ENCODE assay signal across 17 cellular contexts in the genomic region with DNA sequence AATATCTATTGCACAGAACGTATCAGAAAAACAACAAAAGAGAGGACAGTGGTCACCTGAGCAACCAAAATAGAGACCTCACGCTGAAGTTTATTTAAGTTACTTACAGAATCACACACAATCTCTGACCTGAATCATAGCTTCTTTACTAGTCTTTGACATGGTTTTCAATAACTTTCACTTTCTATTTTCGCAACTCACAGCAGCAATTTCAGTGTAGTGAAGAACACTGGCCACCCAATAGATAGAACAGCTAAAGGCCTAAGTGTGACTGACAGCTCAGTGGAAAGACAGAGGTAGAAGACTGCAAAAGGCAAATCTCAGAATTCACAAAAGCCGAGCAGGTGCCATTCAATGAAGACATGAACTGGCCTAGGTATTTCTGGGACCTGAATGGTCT.
DNase-seq lines count a peak whose midpoint lies in the region; ATAC-seq and TF ChIP-seq lines count a peak whose summit lies in the region.
"Had no signal": no experiment of that assay in that cellular context is flagged by ENCODE, and none has a peak within 500 bp of the region (broad histone marks: within the 10 kb centered on the region; RNA-seq: fewer than 3 reads in every experiment).

No MANE protein-coding gene starts in this region.

- in situ Hi-C loops in GM23248 (cut with MboI), result no loop called here

- H3K9me2 ChIP-seq in GM23248 (ENCODE audit: insufficient read depth) (no peaks in the 10 kb centered on the region), PC-3 (replicated peaks; ENCODE audit: low read length) (no peaks in the 10 kb centered on the region)

- H3K9ac ChIP-seq in GM23248 (no peak overlapping the region), PC-3 (ENCODE audit: low read length) (no peak overlapping the region)

- no peak for TF ChIP-seq POLR2A in uterus (IDR thresholded peaks at IDR 0.05)

- CTCF ChIA-PET in PC-3 (lab: Charles Lee), result no interaction called here
- CTCF ChIA-PET in GM10248 (lab: Yijun Ruan, JAX), result interaction anchor here (2.1 kb wide), 1 partner anchor 1087 kb away, joined by 6 read pairs; no protein-coding TSS in a partner anchor

- no peaks in the 10 kb centered on the region for H3K36me3 ChIP-seq in ACC112 (ENCODE audit: insufficient read depth, low read length)
- H3K36me3 ChIP-seq in GM23248 (ENCODE audit: low read depth), result no peaks in the 10 kb centered on the region
- H3K36me3 ChIP-seq in PC-3 (ENCODE audit: low read depth, low read length), result no peaks in the 10 kb centered on the region
- H3K36me3 ChIP-seq in uterus, result no peaks in the 10 kb centered on the region
- no peaks in the 10 kb centered on the region for H3K36me3 ChIP-seq in left lung
- H3K36me3 ChIP-seq: ascending aorta, pancreas had no signal

- TF ChIP-seq CTCF in PC-3 (conservative IDR thresholded peaks at IDR 0.05; ENCODE audit: low read depth, low read length) (no peak), uterus (IDR thresholded peaks at IDR 0.05) (no peak), left lung (IDR thresholded peaks at IDR 0.05) (no peak), GM10248 (IDR thresholded peaks at IDR 0.05; ENCODE audit: control extremely low read depth, extremely low read depth, low read depth, missing control alignments) (no peak)

- no peak for ATAC-seq in PC-3
- ATAC-seq in left lung, result no peak
- ATAC-seq: foreskin keratinocyte, left ventricle myocardium superior, pancreas had no signal

- POLR2A ChIA-PET in PC-3 (lab: Charles Lee; ENCODE audit: unreplicated experiment) (no interaction called here), GM10248 (lab: Yijun Ruan, JAX) (no interaction called here)

- H3K27me3 ChIP-seq in ACC112 (ENCODE audit: insufficient read depth, low read length) (no peaks in the 10 kb centered on the region), GM23248 (replicated peaks; ENCODE audit: insufficient read depth) (no peaks in the 10 kb centered on the region), PC-3 (ENCODE audit: low read length) (no peaks in the 10 kb centered on the region), uterus (no peaks in the 10 kb centered on the region), left lung (no peaks in the 10 kb centered on the region)
- H3K27me3 ChIP-seq: ascending aorta, foreskin keratinocyte, pancreas had no signal

- H3K4me2 ChIP-seq in GM23248 (ENCODE audit: unreplicated experiment) (no peak overlapping the region), PC-3 (ENCODE audit: low read length) (peak overlapping the region; percentile 38)

- H3K4me3 ChIP-seq in ACC112 (ENCODE audit: low read depth, low read length) (peak overlapping the region; percentile 74), GM23248 (no peak overlapping the region), PC-3 (ENCODE audit: low read length) (no peak overlapping the region), uterus (no peak overlapping the region), left lung (no peak overlapping the region)
- H3K4me3 ChIP-seq: ascending aorta, pancreas had no signal

- WGBS in GM23248 (ENCODE audit: low coverage in 1 of 2, low lambda C conversion rate in 2 of 2, missing lambda C conversion rate in 2 of 2), 2 experiments, result 7 to 12% methylated on average over 4 of the region's 4 CpGs

- H2AFZ ChIP-seq in ACC112 (ENCODE audit: low read length, unreplicated experiment), result peak overlapping the region; percentile 87
- H2AFZ ChIP-seq in GM23248, result peak overlapping the region; percentile 25; the same call in 1 of the 2 replicates
- H2AFZ ChIP-seq in PC-3 (ENCODE audit: low read length), result peak overlapping the region; percentile 50

- DNase-seq in GM23248, result no peak
- no peak for DNase-seq in PC-3
- DNase-seq in iris pigment epithelial cell (ENCODE audit: low read depth), result peak; percentile 39
- no peak for DNase-seq in DMS53 treated with DMSO at 0.1 percent for 48 hours (lab: John Stamatoyannopoulos, UW; ENCODE audit: unreplicated experiment)
- DNase-seq in uterus, result no peak
- DNase-seq in left lung, result no peak
- DNase-seq in GM10248 (ENCODE audit: extremely low spot score), result no peak
- DNase-seq: activated naive CD4-positive, alpha-beta T cell; foreskin keratinocyte; GDM1; HCEC 1CT; left ventricle myocardium superior; NCI-H1694; pancreas; stimulated activated CD4-positive, alpha-beta T cell treated with anti-CD3 and anti-CD28 coated beads, Interleukin-4, amount 100 ng/mL, for 1 hour had no signal

- H4K20me1 ChIP-seq in GM23248 (ENCODE audit: insufficient read depth) (no peaks in the 10 kb centered on the region), PC-3 (ENCODE audit: low read length) (no peaks in the 10 kb centered on the region)

- H3F3A ChIP-seq in GM23248 (ENCODE audit: insufficient read depth) (no peaks in the 10 kb centered on the region), PC-3 (ENCODE audit: low read length, unreplicated experiment) (no peaks in the 10 kb centered on the region)

- H3K9me3 ChIP-seq in GM23248 (ENCODE audit: low read depth), result no peaks in the 10 kb centered on the region
- H3K9me3 ChIP-seq in PC-3 (ENCODE audit: low read length), result no peaks in the 10 kb centered on the region
- no peaks in the 10 kb centered on the region for H3K9me3 ChIP-seq in uterus
- H3K9me3 ChIP-seq in left lung, result no peaks in the 10 kb centered on the region
- H3K9me3 ChIP-seq: ascending aorta, pancreas had no signal

- no TSS peak for BruUV-seq in PC-3 (replicated peaks; lab: Mats Ljungman, UMichigan)

- intact Hi-C loops in PC-3 (cut with micrococcal nuclease) (loop anchor here (5.0 kb wide), 3 partner anchors 483 to 1088 kb away; no protein-coding TSS in a partner anchor), uterus (cut with DNase I; ENCODE audit: low total_unique reads) (no loop called here), left lung (cut with DNase I) (no loop called here)

- H3K27ac ChIP-seq in ACC112 (ENCODE audit: low read depth, low read length), result no peak overlapping the region; the same call in 1 of the 2 replicates
- H3K27ac ChIP-seq in GM23248, result no peak overlapping the region
- no peak overlapping the region for H3K27ac ChIP-seq in PC-3 (ENCODE audit: low read length)
- no peak overlapping the region for H3K27ac ChIP-seq in uterus
- no peak overlapping the region for H3K27ac ChIP-seq in left lung
- H3K27ac ChIP-seq: ascending aorta, foreskin keratinocyte, pancreas had no signal

- H3K4me1 ChIP-seq in ACC112 (ENCODE audit: control insufficient read depth, insufficient read depth, low read length, unreplicated experiment), result peaks cover 14% of the 10 kb centered on the region
- no peaks in the 10 kb centered on the region; the same call in 1 of the 2 replicates for H3K4me1 ChIP-seq in GM23248 (ENCODE audit: insufficient read depth)
- peaks cover 19% of the 10 kb centered on the region for H3K4me1 ChIP-seq in PC-3 (ENCODE audit: insufficient read depth, low read length)
- no peaks in the 10 kb centered on the region for H3K4me1 ChIP-seq in uterus
- H3K4me1 ChIP-seq in left lung, result no peaks in the 10 kb centered on the region
- H3K4me1 ChIP-seq: ascending aorta, foreskin keratinocyte had no signal

- no peaks in the 10 kb centered on the region for H3K79me2 ChIP-seq in ACC112 (ENCODE audit: control insufficient read depth, insufficient read depth, low read length, unreplicated experiment)
- no peaks in the 10 kb centered on the region for H3K79me2 ChIP-seq in GM23248 (ENCODE audit: insufficient read depth)
- H3K79me2 ChIP-seq in PC-3 (ENCODE audit: low read length), result no peaks in the 10 kb centered on the region

Comparison
In these comparisons a context has a peak if more than half of its experiments do, and no peak if none do; other contexts are left out.
1. H2AFZ ChIP-seq: peak in every context shown above with its lines; median percentile 87 in ACC112; 50 in PC-3; 25 in GM23248.